1 cellular context compared by ENCODE assay signal in genomic region chr20:17939622-17940446, GRCh38.
TF ChIP-seq lines count a peak whose summit lies in the region.

No MANE protein-coding gene starts in this region.

TF ChIP-seq in HepG2, 621 proteins besides CTCF, POLR2A, EP300 and RAD21 (continued from another document and continues in another):
- no peak for TF ChIP-seq PAXIP1 (CRISPR knock-in tag; conservative IDR thresholded peaks at IDR 0.05)
- no peak; the same call in 1 of the 2 replicates for TF ChIP-seq ZNF274 (CRISPR knock-in tag; IDR thresholded peaks at IDR 0.05)
- TF ChIP-seq, protein P1, sequence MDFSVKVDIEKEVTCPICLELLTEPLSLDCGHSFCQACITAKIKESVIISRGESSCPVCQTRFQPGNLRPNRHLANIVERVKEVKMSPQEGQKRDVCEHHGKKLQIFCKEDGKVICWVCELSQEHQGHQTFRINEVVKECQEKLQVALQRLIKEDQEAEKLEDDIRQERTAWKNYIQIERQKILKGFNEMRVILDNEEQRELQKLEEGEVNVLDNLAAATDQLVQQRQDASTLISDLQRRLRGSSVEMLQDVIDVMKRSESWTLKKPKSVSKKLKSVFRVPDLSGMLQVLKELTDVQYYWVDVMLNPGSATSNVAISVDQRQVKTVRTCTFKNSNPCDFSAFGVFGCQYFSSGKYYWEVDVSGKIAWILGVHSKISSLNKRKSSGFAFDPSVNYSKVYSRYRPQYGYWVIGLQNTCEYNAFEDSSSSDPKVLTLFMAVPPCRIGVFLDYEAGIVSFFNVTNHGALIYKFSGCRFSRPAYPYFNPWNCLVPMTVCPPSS (IDR thresholded peaks at IDR 0.05) = no peak
- no peak for TF ChIP-seq PAWR (CRISPR knock-in tag; IDR thresholded peaks at IDR 0.05; ENCODE audit: borderline replicate concordance)
- no peak for TF ChIP-seq ZNF614 (CRISPR knock-in tag; IDR thresholded peaks at IDR 0.05; ENCODE audit: borderline replicate concordance)
- peak; percentile 3; the same call in 1 of the 2 replicates for TF ChIP-seq ZFY (CRISPR knock-in tag; IDR thresholded peaks at IDR 0.05)
- TF ChIP-seq MAX (IDR thresholded peaks at IDR 0.05) = peak; percentile 44; the same call in 1 of the 2 replicates
- TF ChIP-seq ZBTB34 (CRISPR knock-in tag; IDR thresholded peaks at IDR 0.05) = no peak; the same call in 1 of the 2 replicates
- TF ChIP-seq FOXO1 (CRISPR knock-in tag; IDR thresholded peaks at IDR 0.05) = peak; percentile 7; the same call in 1 of the 2 replicates
- no peak for TF ChIP-seq BCL6 (CRISPR knock-in tag; IDR thresholded peaks at IDR 0.05)
- no peak for TF ChIP-seq ZNF746 (CRISPR knock-in tag; IDR thresholded peaks at IDR 0.05)
- no peak for TF ChIP-seq STAT6 (CRISPR knock-in tag; IDR thresholded peaks at IDR 0.05; ENCODE audit: borderline replicate concordance)
- no peak for TF ChIP-seq SP2 (CRISPR knock-in tag; IDR thresholded peaks at IDR 0.05)
- TF ChIP-seq MLLT10 (CRISPR knock-in tag; IDR thresholded peaks at IDR 0.05) = no peak
- no peak for TF ChIP-seq ZFP82 (CRISPR knock-in tag; IDR thresholded peaks at IDR 0.05; ENCODE audit: borderline replicate concordance)
- no peak for TF ChIP-seq FLYWCH1 (CRISPR knock-in tag; IDR thresholded peaks at IDR 0.05)
- no peak for TF ChIP-seq KIAA2018 (CRISPR knock-in tag; IDR thresholded peaks at IDR 0.05; ENCODE audit: borderline replicate concordance)
- no peak for TF ChIP-seq ZBTB38 (CRISPR knock-in tag; IDR thresholded peaks at IDR 0.05)
- TF ChIP-seq, protein P2, sequence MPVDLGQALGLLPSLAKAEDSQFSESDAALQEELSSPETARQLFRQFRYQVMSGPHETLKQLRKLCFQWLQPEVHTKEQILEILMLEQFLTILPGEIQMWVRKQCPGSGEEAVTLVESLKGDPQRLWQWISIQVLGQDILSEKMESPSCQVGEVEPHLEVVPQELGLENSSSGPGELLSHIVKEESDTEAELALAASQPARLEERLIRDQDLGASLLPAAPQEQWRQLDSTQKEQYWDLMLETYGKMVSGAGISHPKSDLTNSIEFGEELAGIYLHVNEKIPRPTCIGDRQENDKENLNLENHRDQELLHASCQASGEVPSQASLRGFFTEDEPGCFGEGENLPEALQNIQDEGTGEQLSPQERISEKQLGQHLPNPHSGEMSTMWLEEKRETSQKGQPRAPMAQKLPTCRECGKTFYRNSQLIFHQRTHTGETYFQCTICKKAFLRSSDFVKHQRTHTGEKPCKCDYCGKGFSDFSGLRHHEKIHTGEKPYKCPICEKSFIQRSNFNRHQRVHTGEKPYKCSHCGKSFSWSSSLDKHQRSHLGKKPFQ (CRISPR knock-in tag; IDR thresholded peaks at IDR 0.05; ENCODE audit: insufficient replicate concordance) = no peak
- no peak; the same call in 1 of the 2 replicates for TF ChIP-seq ZNF670 (CRISPR knock-in tag; IDR thresholded peaks at IDR 0.05; ENCODE audit: borderline replicate concordance)
- TF ChIP-seq BRCA1 (CRISPR knock-in tag; IDR thresholded peaks at IDR 0.05) = no peak
- no peak; the same call in 1 of the 2 replicates for TF ChIP-seq PHF8 (CRISPR knock-in tag; IDR thresholded peaks at IDR 0.05)
- TF ChIP-seq MAFF (IDR thresholded peaks at IDR 0.05; ENCODE audit: low read depth, low read length) = no peak
- TF ChIP-seq TBL1XR1 (IDR thresholded peaks at IDR 0.05; ENCODE audit: borderline replicate concordance, low read length, partially characterized antibody) = no peak
- no peak for TF ChIP-seq TSC22D2 (CRISPR knock-in tag; IDR thresholded peaks at IDR 0.05; ENCODE audit: borderline replicate concordance)
- TF ChIP-seq ZNF724P (CRISPR knock-in tag; IDR thresholded peaks at IDR 0.05; ENCODE audit: borderline replicate concordance) = no peak; the same call in 1 of the 2 replicates
- no peak for TF ChIP-seq STAG1 (CRISPR knock-in tag; IDR thresholded peaks at IDR 0.05)
- no peak for TF ChIP-seq HMG20A (CRISPR knock-in tag; IDR thresholded peaks at IDR 0.05; ENCODE audit: borderline replicate concordance)
- TF ChIP-seq CEBPG (CRISPR knock-in tag; IDR thresholded peaks at IDR 0.05) = no peak
- TF ChIP-seq, protein P3, sequence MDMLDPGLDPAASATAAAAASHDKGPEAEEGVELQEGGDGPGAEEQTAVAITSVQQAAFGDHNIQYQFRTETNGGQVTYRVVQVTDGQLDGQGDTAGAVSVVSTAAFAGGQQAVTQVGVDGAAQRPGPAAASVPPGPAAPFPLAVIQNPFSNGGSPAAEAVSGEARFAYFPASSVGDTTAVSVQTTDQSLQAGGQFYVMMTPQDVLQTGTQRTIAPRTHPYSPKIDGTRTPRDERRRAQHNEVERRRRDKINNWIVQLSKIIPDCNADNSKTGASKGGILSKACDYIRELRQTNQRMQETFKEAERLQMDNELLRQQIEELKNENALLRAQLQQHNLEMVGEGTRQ (IDR thresholded peaks at IDR 0.05; ENCODE audit: low read depth, low read length) = no peak
- TF ChIP-seq, protein P3 (CRISPR knock-in tag; IDR thresholded peaks at IDR 0.05; ENCODE audit: borderline replicate concordance) = no peak
- TF ChIP-seq ZBTB42 (CRISPR knock-in tag; IDR thresholded peaks at IDR 0.05) = 0 out of 2 replicates have a peak, but pooled peaks have one; percentile 72
- TF ChIP-seq NKX3-1 (CRISPR knock-in tag; IDR thresholded peaks at IDR 0.05) = no peak
- no peak for TF ChIP-seq KDM5A (IDR thresholded peaks at IDR 0.05; ENCODE audit: borderline replicate concordance, low read length)
- TF ChIP-seq, protein P4, sequence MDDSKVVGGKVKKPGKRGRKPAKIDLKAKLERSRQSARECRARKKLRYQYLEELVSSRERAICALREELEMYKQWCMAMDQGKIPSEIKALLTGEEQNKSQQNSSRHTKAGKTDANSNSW (CRISPR knock-in tag; IDR thresholded peaks at IDR 0.05; ENCODE audit: borderline replicate concordance) = no peak
- no peak for TF ChIP-seq LCORL (IDR thresholded peaks at IDR 0.05)
- no peak; the same call in 1 of the 2 replicates for TF ChIP-seq LCORL (CRISPR knock-in tag; IDR thresholded peaks at IDR 0.05)
- TF ChIP-seq EEA1 (CRISPR knock-in tag; IDR thresholded peaks at IDR 0.05; ENCODE audit: borderline replicate concordance) = no peak
